ENCODE assay signal across 18 cellular contexts in the genomic region with DNA sequence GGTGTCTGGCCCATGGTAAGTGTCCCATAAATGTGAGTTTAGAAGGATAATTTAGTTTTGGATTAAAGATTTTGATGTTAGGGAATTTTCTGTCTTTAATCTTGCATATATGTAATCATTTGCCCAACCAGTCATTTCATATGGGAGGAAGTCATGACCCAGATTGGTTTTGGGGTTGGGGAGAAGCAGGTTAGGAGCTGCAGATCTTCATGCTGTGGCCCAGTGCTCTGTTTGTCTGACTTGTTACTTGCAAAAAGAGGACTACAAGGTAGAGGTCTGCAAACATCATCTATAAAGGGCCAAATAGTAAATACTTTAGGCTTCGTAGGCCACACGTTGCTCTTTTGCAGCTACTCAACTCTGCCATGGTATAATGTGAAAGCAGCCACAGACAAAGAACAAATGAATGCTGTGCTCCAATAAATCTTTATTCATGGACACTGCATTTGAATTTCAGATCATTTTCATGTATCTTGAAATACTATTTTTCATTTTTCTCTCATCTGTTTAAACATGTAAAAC. TPM values are rescaled to one million over a fixed set of nuclear protein-coding genes. Genes with fewer than 3 reads are reported as not detected.
A peak's percentile ranks its signal among the peaks of the same experiment; 100 is the strongest.
DNase-seq lines count a peak whose midpoint lies in the region; ATAC-seq, FAIRE-seq and TF ChIP-seq lines count a peak whose summit lies in the region.
"Had no signal": no experiment of that assay in that cellular context is flagged by ENCODE, and none has a peak within 500 bp of the region (broad histone marks: within the 10 kb centered on the region; RNA-seq: fewer than 3 reads in every experiment).

No MANE protein-coding gene starts in this region.

- H3K4me1 Mint-ChIP-seq in activated T-cell treated with anti-CD3 and anti-CD28 coated beads, Interleukin-2, amount 50 U/mL, for 24 hours (ENCODE audit: low read depth), result peaks cover 71% of the 10 kb centered on the region
- H3K4me1 Mint-ChIP-seq in activated T-helper 17 cell treated with anti-CD3 and anti-CD28 coated beads, Interleukin-2, amount 50 U/mL, for 72 hours, result peaks cover 52% of the 10 kb centered on the region

- intact Hi-C loops in lower lobe of right lung (cut with DNase I) (no loop called here), lower leg skin (cut with DNase I; ENCODE audit: low total_unique reads) (no loop called here)

- no peaks in the 10 kb centered on the region for H3K36me3 ChIP-seq in lower lobe of right lung
- H3K36me3 ChIP-seq: ascending aorta, left ventricle myocardium inferior, right atrium auricular region had no signal

- no peak for DNase-seq in activated T-cell treated with anti-CD3 and anti-CD28 coated beads, Interleukin-2, amount 50 U/mL, for 24 hours
- DNase-seq in activated T-cell treated with anti-CD3 and anti-CD28 coated beads for 4 hours, result no peak
- no peak for DNase-seq in lower lobe of right lung
- no peak for DNase-seq in substantia nigra (lab: John Stamatoyannopoulos, UW)
- DNase-seq in frontal cortex (ENCODE audit: low spot score in 2 of 2), result no peak
- no peak for DNase-seq in NCI-H226
- no peak for DNase-seq in lower leg skin (ENCODE audit: low spot score in 2 of 2)
- DNase-seq: GDM1; left ventricle myocardium inferior; NCI-H1105 treated with DMSO at 0.1 percent for 48 hours; NCI-H510A; stimulated activated CD4-positive, alpha-beta T cell treated with anti-CD3 and anti-CD28 coated beads, Interleukin-12 subunit alpha, Interleukin-12 subunit beta, amount 100 ng/mL, for 4 hours; T1000 had no signal

- no peaks in the 10 kb centered on the region for H3K9me3 Mint-ChIP-seq in activated T-cell treated with anti-CD3 and anti-CD28 coated beads, Interleukin-2, amount 50 U/mL, for 24 hours
- H3K9me3 Mint-ChIP-seq in activated T-helper 17 cell treated with anti-CD3 and anti-CD28 coated beads, Interleukin-2, amount 50 U/mL, for 72 hours, result no peaks in the 10 kb centered on the region

- TF ChIP-seq CTCF in lower lobe of right lung (IDR thresholded peaks at IDR 0.05), result no peak
- TF ChIP-seq CTCF in lower leg skin (IDR thresholded peaks at IDR 0.05), result no peak

- WGBS in lower leg skin, 2 donors, result 84 to 93% methylated on average over 2 of the region's 2 CpGs

- no peaks in the 10 kb centered on the region for H3K27me3 ChIP-seq in lower lobe of right lung (ENCODE audit: low read depth)
- H3K27me3 ChIP-seq: ascending aorta, BLaER1, right atrium auricular region had no signal

- FAIRE-seq in frontal cortex (lab: Jason Lieb, UNC), result no peak
- FAIRE-seq: HepG2 had no signal

- no peak overlapping the region for H3K4me3 ChIP-seq in lower lobe of right lung
- H3K4me3 ChIP-seq in lower leg skin (ENCODE audit: low read depth, poor library complexity, severe bottlenecking), result no peak overlapping the region
- H3K4me3 ChIP-seq: ascending aorta, BLaER1, left ventricle myocardium inferior, right atrium auricular region had no signal

- no peaks in the 10 kb centered on the region for H3K9me3 ChIP-seq in lower lobe of right lung
- H3K9me3 ChIP-seq: ascending aorta, BLaER1, left ventricle myocardium inferior, right atrium auricular region had no signal

- peak; percentile 47 for ATAC-seq in activated T-helper 17 cell treated with anti-CD3 and anti-CD28 coated beads, Interleukin-2, amount 50 U/mL, for 72 hours (replicated peaks)
- no peak for ATAC-seq in lower lobe of right lung
- ATAC-seq: HepG2 had no signal

- no peaks in the 10 kb centered on the region for H3K27me3 Mint-ChIP-seq in activated T-cell treated with anti-CD3 and anti-CD28 coated beads, Interleukin-2, amount 50 U/mL, for 24 hours
- no peaks in the 10 kb centered on the region for H3K27me3 Mint-ChIP-seq in activated T-helper 17 cell treated with anti-CD3 and anti-CD28 coated beads, Interleukin-2, amount 50 U/mL, for 72 hours

- TF ChIP-seq POLR2A in lower leg skin (IDR thresholded peaks at IDR 0.05), result no peak

- peaks cover 49% of the 10 kb centered on the region for H3K36me3 Mint-ChIP-seq in activated T-cell treated with anti-CD3 and anti-CD28 coated beads, Interleukin-2, amount 50 U/mL, for 24 hours (ENCODE audit: low read depth)
- peaks cover 67% of the 10 kb centered on the region for H3K36me3 Mint-ChIP-seq in activated T-helper 17 cell treated with anti-CD3 and anti-CD28 coated beads, Interleukin-2, amount 50 U/mL, for 72 hours (ENCODE audit: low read depth)

- H3K27ac ChIP-seq in lower lobe of right lung, result peak overlapping the region; percentile 9
- H3K27ac ChIP-seq in substantia nigra (ENCODE audit: low read depth, low read length, poor library complexity, severe bottlenecking), result peak overlapping the region; percentile 68
- H3K27ac ChIP-seq: ascending aorta, BLaER1, left ventricle myocardium inferior, right atrium auricular region had no signal

- H3K4me3 Mint-ChIP-seq in activated T-cell treated with anti-CD3 and anti-CD28 coated beads, Interleukin-2, amount 50 U/mL, for 24 hours, result no peak overlapping the region
- H3K4me3 Mint-ChIP-seq in activated T-helper 17 cell treated with anti-CD3 and anti-CD28 coated beads, Interleukin-2, amount 50 U/mL, for 72 hours, result peak overlapping the region; percentile 73

- H3K27ac Mint-ChIP-seq in activated T-cell treated with anti-CD3 and anti-CD28 coated beads, Interleukin-2, amount 50 U/mL, for 24 hours, result peak overlapping the region; percentile 55
- H3K27ac Mint-ChIP-seq in activated T-helper 17 cell treated with anti-CD3 and anti-CD28 coated beads, Interleukin-2, amount 50 U/mL, for 72 hours, result peak overlapping the region; percentile 90

- peaks cover 51% of the 10 kb centered on the region for H3K4me1 ChIP-seq in lower lobe of right lung
- H3K4me1 ChIP-seq: ascending aorta, BLaER1 had no signal

RNA-seq across cellular contexts. Expression of a gene that starts 16.8 kb away (rescaled TPM):
- total RNA-seq in activated T-helper 17 cell treated with anti-CD3 and anti-CD28 coated beads, Interleukin-2, amount 50 U/mL, for 72 hours, result 100 to 1,000 TPM; 131 to 217 TPM
- total RNA-seq in lower lobe of right lung, result 91.2 TPM
- 11.8 TPM for total RNA-seq in frontal cortex
- 10 to 100 TPM; 53.5 to 64.3 (median 53.8) TPM for total RNA-seq in lower leg skin

RNA-seq across cellular contexts. Expression of a gene that starts 17.1 kb away (rescaled TPM):
- total RNA-seq in activated T-helper 17 cell treated with anti-CD3 and anti-CD28 coated beads, Interleukin-2, amount 50 U/mL, for 72 hours, result 10 to 100 TPM; 39.6 to 51.5 TPM
- total RNA-seq in lower lobe of right lung, result 38.5 TPM
- total RNA-seq in frontal cortex, result 6.1 TPM
- 10 to 100 TPM; 25.7 to 43.5 (median 33.4) TPM for total RNA-seq in lower leg skin
